In the genomic region with DNA sequence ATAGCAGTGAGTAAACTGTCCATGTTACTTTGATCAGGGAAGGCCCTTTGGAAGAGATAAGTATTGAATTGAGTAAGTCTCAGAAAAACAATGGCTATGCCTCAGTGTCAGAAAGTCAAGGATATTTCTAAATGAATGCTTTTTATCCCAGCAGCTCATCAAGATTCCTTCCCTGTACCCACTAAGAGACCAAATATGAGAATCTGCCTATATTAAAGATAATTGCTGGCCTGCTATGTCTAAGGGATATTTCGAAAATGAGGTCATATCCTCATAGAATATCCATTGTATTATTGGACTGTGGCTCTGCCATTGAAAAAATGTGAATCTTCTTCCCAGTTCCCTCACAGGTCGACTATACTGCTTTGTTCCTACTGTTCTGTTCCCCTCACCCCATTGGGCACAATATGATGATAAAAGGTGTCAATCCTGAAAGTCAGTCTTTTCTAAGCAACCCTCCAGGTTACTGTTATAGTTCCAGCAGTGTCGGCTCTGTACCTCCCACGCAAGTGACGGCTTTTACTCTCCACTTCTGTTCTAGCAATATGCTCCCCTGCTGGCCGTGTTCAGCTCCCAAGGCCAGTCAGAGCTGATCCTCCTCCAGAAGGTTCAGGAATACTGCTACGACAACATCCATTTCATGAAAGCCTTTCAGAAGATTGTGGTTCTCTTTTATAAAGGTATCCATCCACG, we compare ENCODE assay signal across 1 cellular context.
TF ChIP-seq lines count a peak whose summit lies in the region.

No MANE protein-coding gene starts in this region.

TF ChIP-seq in WTC11, 78 proteins besides CTCF, POLR2A, EP300 and RAD21:
- no peak for TF ChIP-seq RORB (CRISPR knock-in tag; IDR thresholded peaks at IDR 0.05)
- no peak for TF ChIP-seq FOXJ3 (CRISPR knock-in tag; IDR thresholded peaks at IDR 0.05; ENCODE audit: borderline replicate concordance)
- no peak for TF ChIP-seq EMX1 (CRISPR knock-in tag; IDR thresholded peaks at IDR 0.05)
- no peak for TF ChIP-seq ZNF317 (CRISPR knock-in tag; IDR thresholded peaks at IDR 0.05; ENCODE audit: borderline replicate concordance, low read depth)
- no peak for TF ChIP-seq JAZF1 (CRISPR knock-in tag; IDR thresholded peaks at IDR 0.05)
- TF ChIP-seq, protein P1, sequence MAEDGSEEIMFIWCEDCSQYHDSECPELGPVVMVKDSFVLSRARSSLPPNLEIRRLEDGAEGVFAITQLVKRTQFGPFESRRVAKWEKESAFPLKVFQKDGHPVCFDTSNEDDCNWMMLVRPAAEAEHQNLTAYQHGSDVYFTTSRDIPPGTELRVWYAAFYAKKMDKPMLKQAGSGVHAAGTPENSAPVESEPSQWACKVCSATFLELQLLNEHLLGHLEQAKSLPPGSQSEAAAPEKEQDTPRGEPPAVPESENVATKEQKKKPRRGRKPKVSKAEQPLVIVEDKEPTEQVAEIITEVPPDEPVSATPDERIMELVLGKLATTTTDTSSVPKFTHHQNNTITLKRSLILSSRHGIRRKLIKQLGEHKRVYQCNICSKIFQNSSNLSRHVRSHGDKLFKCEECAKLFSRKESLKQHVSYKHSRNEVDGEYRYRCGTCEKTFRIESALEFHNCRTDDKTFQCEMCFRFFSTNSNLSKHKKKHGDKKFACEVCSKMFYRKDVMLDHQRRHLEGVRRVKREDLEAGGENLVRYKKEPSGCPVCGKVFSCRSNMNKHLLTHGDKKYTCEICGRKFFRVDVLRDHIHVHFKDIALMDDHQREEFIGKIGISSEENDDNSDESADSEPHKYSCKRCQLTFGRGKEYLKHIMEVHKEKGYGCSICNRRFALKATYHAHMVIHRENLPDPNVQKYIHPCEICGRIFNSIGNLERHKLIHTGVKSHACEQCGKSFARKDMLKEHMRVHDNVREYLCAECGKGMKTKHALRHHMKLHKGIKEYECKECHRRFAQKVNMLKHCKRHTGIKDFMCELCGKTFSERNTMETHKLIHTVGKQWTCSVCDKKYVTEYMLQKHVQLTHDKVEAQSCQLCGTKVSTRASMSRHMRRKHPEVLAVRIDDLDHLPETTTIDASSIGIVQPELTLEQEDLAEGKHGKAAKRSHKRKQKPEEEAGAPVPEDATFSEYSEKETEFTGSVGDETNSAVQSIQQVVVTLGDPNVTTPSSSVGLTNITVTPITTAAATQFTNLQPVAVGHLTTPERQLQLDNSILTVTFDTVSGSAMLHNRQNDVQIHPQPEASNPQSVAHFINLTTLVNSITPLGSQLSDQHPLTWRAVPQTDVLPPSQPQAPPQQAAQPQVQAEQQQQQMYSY (CRISPR knock-in tag; IDR thresholded peaks at IDR 0.05) = no peak
- no peak for TF ChIP-seq ETV6 (CRISPR knock-in tag; IDR thresholded peaks at IDR 0.05)
- TF ChIP-seq SP1 (CRISPR knock-in tag; conservative IDR thresholded peaks at IDR 0.05) = no peak
- TF ChIP-seq MXD4 (CRISPR knock-in tag; IDR thresholded peaks at IDR 0.05; ENCODE audit: borderline replicate concordance) = no peak
- TF ChIP-seq, protein P2, sequence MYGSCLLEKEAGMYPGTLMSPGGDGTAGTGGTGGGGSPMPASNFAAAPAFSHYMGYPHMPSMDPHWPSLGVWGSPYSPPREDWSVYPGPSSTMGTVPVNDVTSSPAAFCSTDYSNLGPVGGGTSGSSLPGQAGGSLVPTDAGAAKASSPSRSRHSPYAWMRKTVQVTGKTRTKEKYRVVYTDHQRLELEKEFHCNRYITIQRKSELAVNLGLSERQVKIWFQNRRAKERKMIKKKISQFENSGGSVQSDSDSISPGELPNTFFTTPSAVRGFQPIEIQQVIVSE (CRISPR knock-in tag; IDR thresholded peaks at IDR 0.05; ENCODE audit: borderline replicate concordance) = no peak
- TF ChIP-seq ZNF396 (CRISPR knock-in tag; IDR thresholded peaks at IDR 0.05; ENCODE audit: borderline replicate concordance) = no peak
- TF ChIP-seq ELF4 (CRISPR knock-in tag; IDR thresholded peaks at IDR 0.05; ENCODE audit: low read depth) = no peak
- no peak for TF ChIP-seq ZNF232 (CRISPR knock-in tag; IDR thresholded peaks at IDR 0.05)
- TF ChIP-seq, protein P3, sequence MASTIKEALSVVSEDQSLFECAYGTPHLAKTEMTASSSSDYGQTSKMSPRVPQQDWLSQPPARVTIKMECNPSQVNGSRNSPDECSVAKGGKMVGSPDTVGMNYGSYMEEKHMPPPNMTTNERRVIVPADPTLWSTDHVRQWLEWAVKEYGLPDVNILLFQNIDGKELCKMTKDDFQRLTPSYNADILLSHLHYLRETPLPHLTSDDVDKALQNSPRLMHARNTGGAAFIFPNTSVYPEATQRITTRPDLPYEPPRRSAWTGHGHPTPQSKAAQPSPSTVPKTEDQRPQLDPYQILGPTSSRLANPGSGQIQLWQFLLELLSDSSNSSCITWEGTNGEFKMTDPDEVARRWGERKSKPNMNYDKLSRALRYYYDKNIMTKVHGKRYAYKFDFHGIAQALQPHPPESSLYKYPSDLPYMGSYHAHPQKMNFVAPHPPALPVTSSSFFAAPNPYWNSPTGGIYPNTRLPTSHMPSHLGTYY (CRISPR knock-in tag; IDR thresholded peaks at IDR 0.05) = no peak
- no peak for TF ChIP-seq GTF2I (CRISPR knock-in tag; conservative IDR thresholded peaks at IDR 0.05)
TF ChIP-seq in WTC11: peak in this region for 0.
